In genomic region chr9:81613002-81613750, GRCh38 we compare ENCODE assay signal across 11 cellular contexts.
DNase-seq lines count a peak whose midpoint lies in the region; ATAC-seq and TF ChIP-seq lines count a peak whose summit lies in the region.
"Had no signal": no experiment of that assay in that cellular context is flagged by ENCODE, and none has a peak within 500 bp of the region (broad histone marks: within the 10 kb centered on the region; RNA-seq: fewer than 3 reads in every experiment).

No MANE protein-coding gene starts in this region.

- no peaks in the 10 kb centered on the region for H3K27me3 Mint-ChIP-seq in activated CD4-positive, alpha-beta T cell treated with anti-CD3 and anti-CD28 coated beads, Interleukin-2, amount 10 ng/mL, durations not matched to agents 7 days and 5 days
- H3K27me3 Mint-ChIP-seq in effector memory CD8-positive, alpha-beta T cell: no peaks in the 10 kb centered on the region
- H3K27me3 Mint-ChIP-seq: activated naive CD8-positive, alpha-beta T cell treated with anti-CD3 and anti-CD28 coated beads, Interleukin-2, amount 50 U/mL, for 24 hours; stimulated activated naive CD8-positive, alpha-beta T cell treated with anti-CD3 and anti-CD28 coated beads, Interleukin-15, Interleukin-2, amounts not matched to agents 100 ng/mL and 50 ng/mL, for 24 hours had no signal

- H3K27ac Mint-ChIP-seq in activated CD4-positive, alpha-beta T cell treated with anti-CD3 and anti-CD28 coated beads, Interleukin-2, amount 10 ng/mL, durations not matched to agents 7 days and 5 days: no peak overlapping the region
- H3K27ac Mint-ChIP-seq in effector memory CD8-positive, alpha-beta T cell: no peak overlapping the region
- H3K27ac Mint-ChIP-seq: activated naive CD8-positive, alpha-beta T cell treated with anti-CD3 and anti-CD28 coated beads, Interleukin-2, amount 50 U/mL, for 24 hours; stimulated activated naive CD8-positive, alpha-beta T cell treated with anti-CD3 and anti-CD28 coated beads, Interleukin-15, Interleukin-2, amounts not matched to agents 100 ng/mL and 50 ng/mL, for 24 hours had no signal

- peak; percentile 92 to 93 for ATAC-seq in right cardiac atrium
- ATAC-seq in sciatic nerve: peak; percentile 96
- no peak for ATAC-seq in effector memory CD8-positive, alpha-beta T cell (replicated peaks)
- no peak for ATAC-seq in GM21619 (IDR thresholded peaks at IDR 0.05; ENCODE audit: unreplicated experiment)
- ATAC-seq: activated naive CD8-positive, alpha-beta T cell treated with anti-CD3 and anti-CD28 coated beads, Interleukin-2, amount 50 U/mL, for 24 hours had no signal

- 53% methylated on average over 21 of the region's 21 CpGs for WGBS in right cardiac atrium

- no peaks in the 10 kb centered on the region for H3K36me3 ChIP-seq in brain microvascular endothelial cell (replicated peaks)

- no peaks in the 10 kb centered on the region for H3K27me3 ChIP-seq in brain microvascular endothelial cell (replicated peaks)
- H3K27me3 ChIP-seq in right cardiac atrium (ENCODE audit: control insufficient read depth, insufficient read depth): no peaks in the 10 kb centered on the region

- no peaks in the 10 kb centered on the region for H3K36me3 Mint-ChIP-seq in activated CD4-positive, alpha-beta T cell treated with anti-CD3 and anti-CD28 coated beads, Interleukin-2, amount 10 ng/mL, durations not matched to agents 7 days and 5 days (ENCODE audit: low read depth)
- peaks cover 26% of the 10 kb centered on the region for H3K36me3 Mint-ChIP-seq in effector memory CD8-positive, alpha-beta T cell (ENCODE audit: insufficient read depth)

- in situ Hi-C loops in brain microvascular endothelial cell (cut with HindIII; ENCODE audit: low pct_ligation_motif_present, low sequenced_read_pairs): no loop called here

- DNase-seq in EL: peak; percentile 62
- DNase-seq in brain microvascular endothelial cell: peak; percentile 82
- peak; percentile 59 to 84 (median 83) for DNase-seq in right cardiac atrium
- DNase-seq in sciatic nerve (ENCODE audit: low spot score): peak; percentile 80
- DNase-seq in activated CD4-positive, alpha-beta T cell treated with anti-CD3 and anti-CD28 coated beads, Interleukin-2, amount 10 ng/mL, durations not matched to agents 7 days and 5 days: no peak
- DNase-seq in effector memory CD8-positive, alpha-beta T cell: no peak
- no peak for DNase-seq in HT-29 (ENCODE audit: low spot score)
- DNase-seq: activated naive CD8-positive, alpha-beta T cell treated with anti-CD3 and anti-CD28 coated beads, Interleukin-2, amount 50 U/mL, for 24 hours; Calu3 had no signal

- H3K27ac ChIP-seq in brain microvascular endothelial cell (peak overlapping the region; percentile 64), right cardiac atrium (ENCODE audit: low read length) (peak overlapping the region; percentile 91)

- no peaks in the 10 kb centered on the region for H3K9me3 ChIP-seq in right cardiac atrium (ENCODE audit: control insufficient read depth, low read length)

- H3K4me3 Mint-ChIP-seq in activated CD4-positive, alpha-beta T cell treated with anti-CD3 and anti-CD28 coated beads, Interleukin-2, amount 10 ng/mL, durations not matched to agents 7 days and 5 days: no peak overlapping the region
- H3K4me3 Mint-ChIP-seq in effector memory CD8-positive, alpha-beta T cell: no peak overlapping the region
- H3K4me3 Mint-ChIP-seq: activated naive CD8-positive, alpha-beta T cell treated with anti-CD3 and anti-CD28 coated beads, Interleukin-2, amount 50 U/mL, for 24 hours; stimulated activated naive CD8-positive, alpha-beta T cell treated with anti-CD3 and anti-CD28 coated beads, Interleukin-15, Interleukin-2, amounts not matched to agents 100 ng/mL and 50 ng/mL, for 24 hours had no signal

- intact Hi-C loops in right cardiac atrium (cut with DNase I): loop anchor here in 2 of 4 donors (5.0 to 10.0 kb wide), 2 partner anchors 69 to 72 kb away; partner anchors contain the start of gene TLE1 (in 1 of the 2)
- intact Hi-C loops in sciatic nerve (cut with DNase I): no loop called here

- CTCF ChIA-PET in activated CD4-positive, alpha-beta T cell treated with anti-CD3 and anti-CD28 coated beads, Interleukin-2, amount 10 ng/mL, durations not matched to agents 7 days and 5 days (lab: Charles Lee): no interaction called here

- peaks cover 4% of the 10 kb centered on the region for H3K4me1 ChIP-seq in right cardiac atrium (ENCODE audit: control insufficient read depth, insufficient read depth, low read length)

- H3K4me3 ChIP-seq in brain microvascular endothelial cell (ENCODE audit: low read depth, low read length) (peak overlapping the region; percentile 17), right cardiac atrium (ENCODE audit: low read length) (no peak overlapping the region)

- POLR2A ChIA-PET in activated CD4-positive, alpha-beta T cell treated with anti-CD3 and anti-CD28 coated beads, Interleukin-2, amount 10 ng/mL, durations not matched to agents 7 days and 5 days (lab: Charles Lee): no interaction called here

- no peaks in the 10 kb centered on the region for H3K9me3 Mint-ChIP-seq in activated CD4-positive, alpha-beta T cell treated with anti-CD3 and anti-CD28 coated beads, Interleukin-2, amount 10 ng/mL, durations not matched to agents 7 days and 5 days
- peaks cover 0 to 2% of the 10 kb centered on the region in 2 donors for H3K9me3 Mint-ChIP-seq in effector memory CD8-positive, alpha-beta T cell
- H3K9me3 Mint-ChIP-seq: activated naive CD8-positive, alpha-beta T cell treated with anti-CD3 and anti-CD28 coated beads, Interleukin-2, amount 50 U/mL, for 24 hours; stimulated activated naive CD8-positive, alpha-beta T cell treated with anti-CD3 and anti-CD28 coated beads, Interleukin-15, Interleukin-2, amounts not matched to agents 100 ng/mL and 50 ng/mL, for 24 hours had no signal

- H3K4me1 Mint-ChIP-seq in activated CD4-positive, alpha-beta T cell treated with anti-CD3 and anti-CD28 coated beads, Interleukin-2, amount 10 ng/mL, durations not matched to agents 7 days and 5 days: peaks cover 7% of the 10 kb centered on the region
- H3K4me1 Mint-ChIP-seq in effector memory CD8-positive, alpha-beta T cell (ENCODE audit: low read depth in 2 of 2): peaks cover 0 to 8% of the 10 kb centered on the region in 2 donors

- no peak for TF ChIP-seq CTCF in brain microvascular endothelial cell (IDR thresholded peaks at IDR 0.05; ENCODE audit: low read depth, low read length, missing control alignments)

Comparison
In these comparisons a context has a peak if more than half of its experiments do, and no peak if none do; other contexts are left out.
1. DNase-seq: peak in EL (single experiment), brain microvascular endothelial cell (single experiment), right cardiac atrium (3 of 3) and sciatic nerve (single experiment); none in activated CD4-positive, alpha-beta T cell treated with anti-CD3 and anti-CD28 coated beads, Interleukin-2, amount 10 ng/mL, durations not matched to agents 7 days and 5 days (single experiment), effector memory CD8-positive, alpha-beta T cell (0 of 3) and HT-29 (single experiment).
2. ATAC-seq: peak in right cardiac atrium (2 of 2) and sciatic nerve (single experiment); none in effector memory CD8-positive, alpha-beta T cell (single experiment) and GM21619 (single experiment).